In genomic region chr2:143347901-143348300, GRCh38 we compare ENCODE assay signal across 1 cellular context.
TF ChIP-seq lines count a peak whose summit lies in the region.

No MANE protein-coding gene starts in this region.

TF ChIP-seq in HepG2, 621 proteins besides CTCF, POLR2A, EP300 and RAD21 (continued from another document):
- no peak for TF ChIP-seq HMGXB3 (CRISPR knock-in tag; IDR thresholded peaks at IDR 0.05; ENCODE audit: borderline replicate concordance)
TF ChIP-seq in HepG2: peak in this region for 2.
